ENCODE assay signal across 30 cellular contexts in genomic region chr7:24888653-24889052, GRCh38.
"Had no signal": no experiment of that assay in that cellular context is flagged by ENCODE, and none has a peak within 500 bp of the region (broad histone marks: within the 10 kb centered on the region; RNA-seq: fewer than 3 reads in every experiment).

No MANE protein-coding gene starts in this region.

- H3K27ac Mint-ChIP-seq: dendritic cell treated with granulocyte-macrophage colony-stimulating factor and Interleukin-4, amounts not matched to agents 40 ng/mL and 50 ng/mL, for 4 days; mesothelial cell of epicardium; nephron progenitor cell; stimulated activated memory B cell treated with anti-CD40 and anti-IgM and Interleukin-4, amounts not matched to agents 10 μg/mL and 1 μg/mL and 100 μg/mL, for 72 hours; stimulated activated naive CD8-positive, alpha-beta T cell treated with anti-CD3 and anti-CD28 coated beads, Interleukin-15, Interleukin-2, amounts not matched to agents 100 ng/mL and 50 ng/mL, for 24 hours had no signal

- H3K9me3 Mint-ChIP-seq: dendritic cell treated with granulocyte-macrophage colony-stimulating factor and Interleukin-4, amounts not matched to agents 40 ng/mL and 50 ng/mL, for 4 days; mesothelial cell of epicardium; naive B cell; nephron progenitor cell; stimulated activated memory B cell treated with anti-CD40 and anti-IgM and Interleukin-4, amounts not matched to agents 10 μg/mL and 1 μg/mL and 100 μg/mL, for 72 hours; stimulated activated naive CD8-positive, alpha-beta T cell treated with anti-CD3 and anti-CD28 coated beads, Interleukin-15, Interleukin-2, amounts not matched to agents 100 ng/mL and 50 ng/mL, for 24 hours had no signal

- H3K4me3 ChIP-seq: colonic mucosa, esophagus muscularis mucosa, gastroesophageal sphincter, heart left ventricle, hepatocyte, lung, mucosa of descending colon, psoas muscle, skin epidermis, spleen, thoracic aorta, tibial nerve, upper lobe of left lung had no signal

- H3K27me3 ChIP-seq: colonic mucosa, esophagus muscularis mucosa, foreskin keratinocyte, gastroesophageal sphincter, heart left ventricle, hepatocyte, spleen, tibial nerve, upper lobe of left lung had no signal

- H3K27me3 Mint-ChIP-seq: dendritic cell treated with granulocyte-macrophage colony-stimulating factor and Interleukin-4, amounts not matched to agents 40 ng/mL and 50 ng/mL, for 4 days; naive B cell; stimulated activated memory B cell treated with anti-CD40 and anti-IgM and Interleukin-4, amounts not matched to agents 10 μg/mL and 1 μg/mL and 100 μg/mL, for 72 hours; stimulated activated naive CD8-positive, alpha-beta T cell treated with anti-CD3 and anti-CD28 coated beads, Interleukin-15, Interleukin-2, amounts not matched to agents 100 ng/mL and 50 ng/mL, for 24 hours had no signal

- H3K4me1 ChIP-seq: colonic mucosa, gastroesophageal sphincter had no signal

- H3K36me3 ChIP-seq: colonic mucosa, esophagus muscularis mucosa, gastroesophageal sphincter, thoracic aorta, tibial nerve, upper lobe of left lung had no signal

- FAIRE-seq: endothelial cell of umbilical vein, kidney, urothelium cell line had no signal

- H3K36me3 Mint-ChIP-seq: mesothelial cell of epicardium had no signal

- ATAC-seq: foreskin keratinocyte; gastroesophageal sphincter; heart left ventricle; left lobe of liver; mucosa of descending colon; psoas muscle; right cardiac atrium; stimulated activated memory B cell treated with anti-CD40 and anti-IgM and Interleukin-4, amounts not matched to agents 10 μg/mL and 1 μg/mL and 100 μg/mL, for 72 hours had no signal

- H2AFZ ChIP-seq: hepatocyte had no signal

- H3K27ac ChIP-seq: colonic mucosa, esophagus muscularis mucosa, foreskin keratinocyte, gastroesophageal sphincter, heart left ventricle, hepatocyte, psoas muscle, skin epidermis, spleen, thoracic aorta, tibial nerve, upper lobe of left lung had no signal

- H3K9me3 ChIP-seq: colonic mucosa, esophagus muscularis mucosa, gastroesophageal sphincter, heart left ventricle, mucosa of descending colon, psoas muscle, spleen, thoracic aorta, tibial nerve, upper lobe of left lung had no signal

- H3K4me3 Mint-ChIP-seq: dendritic cell treated with granulocyte-macrophage colony-stimulating factor and Interleukin-4, amounts not matched to agents 40 ng/mL and 50 ng/mL, for 4 days; mesothelial cell of epicardium; naive B cell; nephron progenitor cell; stimulated activated memory B cell treated with anti-CD40 and anti-IgM and Interleukin-4, amounts not matched to agents 10 μg/mL and 1 μg/mL and 100 μg/mL, for 72 hours; stimulated activated naive CD8-positive, alpha-beta T cell treated with anti-CD3 and anti-CD28 coated beads, Interleukin-15, Interleukin-2, amounts not matched to agents 100 ng/mL and 50 ng/mL, for 24 hours had no signal

- H3K4me2 ChIP-seq: hepatocyte had no signal

- DNase-seq: colonic mucosa; effector CD8-positive, alpha-beta T cell; foreskin keratinocyte; heart left ventricle; kidney; mesenchymal stem cell; mucosa of descending colon; naive B cell; nephron progenitor cell; nucleus accumbens; posterior cingulate gyrus; psoas muscle; right cardiac atrium; spleen; stimulated activated CD4-positive, alpha-beta T cell treated with anti-CD3 and anti-CD28 coated beads, Interleukin-4, amount 100 ng/mL, for 4 hours; upper lobe of left lung had no signal
